9 cellular contexts compared by ENCODE assay signal in the genomic region with DNA sequence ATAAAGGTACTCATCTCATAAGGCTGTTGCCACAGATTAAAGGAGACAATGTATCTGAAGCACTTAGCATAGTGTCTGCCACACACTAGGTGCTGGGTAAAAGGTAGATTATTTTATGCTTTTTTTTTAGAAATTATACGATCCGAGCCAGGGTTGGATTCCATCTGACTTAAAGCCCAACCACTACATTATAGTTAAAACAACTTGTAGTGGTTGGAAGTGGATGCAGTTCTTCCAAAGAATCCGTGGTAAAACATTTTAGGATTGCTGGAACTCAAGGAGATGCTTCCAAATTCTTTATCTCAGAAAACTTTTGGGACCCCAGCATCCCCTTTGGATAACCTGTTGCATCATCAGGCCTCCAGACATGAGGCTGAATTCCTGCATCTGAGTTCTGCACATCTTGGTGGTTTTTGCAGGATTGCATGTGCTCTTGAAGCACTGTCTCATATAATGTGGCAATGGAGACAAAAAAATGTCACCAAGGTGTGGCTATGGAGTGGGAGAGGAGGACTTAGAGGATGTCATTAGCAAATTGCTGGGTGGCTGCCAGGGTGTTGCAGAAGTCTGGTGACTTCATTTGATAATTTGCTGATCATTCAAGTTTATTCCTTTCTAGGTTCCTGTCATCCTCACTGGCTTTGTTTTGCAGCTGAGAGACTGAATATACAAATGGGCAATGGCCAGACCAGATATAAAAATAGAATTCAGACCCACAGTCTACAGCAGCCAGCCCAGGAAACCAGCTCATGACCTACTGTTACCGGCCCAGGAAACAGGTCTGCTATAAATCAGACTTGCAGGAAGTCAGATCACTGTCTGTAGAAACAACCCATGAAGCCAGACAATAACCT.
A peak's percentile ranks its signal among the peaks of the same experiment; 100 is the strongest.
DNase-seq lines count a peak whose midpoint lies in the region; ATAC-seq and TF ChIP-seq lines count a peak whose summit lies in the region.
"Had no signal": no experiment of that assay in that cellular context is flagged by ENCODE, and none has a peak within 500 bp of the region (broad histone marks: within the 10 kb centered on the region; RNA-seq: fewer than 3 reads in every experiment).

No MANE protein-coding gene starts in this region.

- peak; percentile 76 for ATAC-seq in GM18511 (IDR thresholded peaks at IDR 0.05; ENCODE audit: unreplicated experiment)
- peak; percentile 55 for ATAC-seq in HG02840 (IDR thresholded peaks at IDR 0.05; ENCODE audit: low FRiP score, unreplicated experiment)
- peak; percentile 71 for ATAC-seq in left colon
- no peak for ATAC-seq in activated T-cell treated with anti-CD3 and anti-CD28 coated beads, Interleukin-2, amount 50 U/mL, for 4 hours
- no peak for ATAC-seq in HG03045 (IDR thresholded peaks at IDR 0.05; ENCODE audit: unreplicated experiment)

- in situ Hi-C loops in transverse colon (cut with MboI; ENCODE audit: low pct_ligation_motif_present in 1 of 4, low pct_unique_long_range_greater_than_20kb in 1 of 4, low sequenced_read_pairs in 3 of 4) = loop anchor here in 1 of 4 donors (10.0 kb wide), 1 partner anchor 97 kb away; no protein-coding TSS in a partner anchor

- H3K9me3 Mint-ChIP-seq in activated T-cell treated with anti-CD3 and anti-CD28 coated beads, Interleukin-2, amount 50 U/mL, for 4 hours = peaks cover 14% of the 10 kb centered on the region
- H3K9me3 Mint-ChIP-seq: neural crest cell had no signal

- DNase-seq in NCI-H510A (lab: John Stamatoyannopoulos, UW) (peak; percentile 74), left colon (peak in 1 of 2 donors; percentile 39), transverse colon (no peak), AG08396 (ENCODE audit: low spot score) (no peak)
- no peak for DNase-seq in activated T-cell treated with anti-CD3 and anti-CD28 coated beads, Interleukin-2, amount 50 U/mL, for 4 hours

- H3K27ac ChIP-seq in transverse colon = no peak overlapping the region

- H3K36me3 ChIP-seq in transverse colon = no peaks in the 10 kb centered on the region

- no peak for TF ChIP-seq CTCF in transverse colon (IDR thresholded peaks at IDR 0.05)

- WGBS in transverse colon (ENCODE audit: low coverage in 1 of 2), 2 donors = 48 to 62% methylated on average over 4 of the region's 4 CpGs

- H3K27me3 Mint-ChIP-seq in activated T-cell treated with anti-CD3 and anti-CD28 coated beads, Interleukin-2, amount 50 U/mL, for 4 hours (ENCODE audit: low read depth) = no peaks in the 10 kb centered on the region

- peaks cover 18% of the 10 kb centered on the region for H3K4me1 Mint-ChIP-seq in activated T-cell treated with anti-CD3 and anti-CD28 coated beads, Interleukin-2, amount 50 U/mL, for 4 hours (ENCODE audit: low read depth)

- no peak overlapping the region for H3K4me3 ChIP-seq in transverse colon

- intact Hi-C loops in left colon (cut with DNase I, micrococcal nuclease) = loop anchor here in 1 of 2 donors (10.0 kb wide), 1 partner anchor 323 kb away; no protein-coding TSS in a partner anchor
- intact Hi-C loops in transverse colon (cut with DNase I; ENCODE audit: low total_unique reads) = no loop called here

- no peak overlapping the region for H3K4me3 Mint-ChIP-seq in activated T-cell treated with anti-CD3 and anti-CD28 coated beads, Interleukin-2, amount 50 U/mL, for 4 hours
- H3K4me3 Mint-ChIP-seq: neural crest cell had no signal

- H3K27me3 ChIP-seq in transverse colon = no peaks in the 10 kb centered on the region

- H3K36me3 Mint-ChIP-seq in activated T-cell treated with anti-CD3 and anti-CD28 coated beads, Interleukin-2, amount 50 U/mL, for 4 hours (ENCODE audit: insufficient read depth) = no peaks in the 10 kb centered on the region

- H3K4me1 ChIP-seq in transverse colon = peaks cover 0 to 15% (median 9%) of the 10 kb centered on the region in 4 donors

- no peaks in the 10 kb centered on the region for H3K9me3 ChIP-seq in transverse colon

- no peak for TF ChIP-seq EP300 in transverse colon (IDR thresholded peaks at IDR 0.05; ENCODE audit: low read depth)

- TF ChIP-seq POLR2A in transverse colon (IDR thresholded peaks at IDR 0.05) = no peak

Comparison
In these comparisons a context has a peak if more than half of its experiments do, and no peak if none do; other contexts are left out.
1. ATAC-seq: peak in GM18511 (single experiment), HG02840 (single experiment) and left colon (single experiment); none in activated T-cell treated with anti-CD3 and anti-CD28 coated beads, Interleukin-2, amount 50 U/mL, for 4 hours (0 of 2) and HG03045 (single experiment).